In genomic region chr12:109545826-109546225, GRCh38 we compare ENCODE assay signal across 16 cellular contexts. TPM values are rescaled to one million over a fixed set of nuclear protein-coding genes. Genes with fewer than 3 reads are reported as not detected.
A peak's percentile ranks its signal among the peaks of the same experiment; 100 is the strongest.
DNase-seq lines count a peak whose midpoint lies in the region; ATAC-seq and TF ChIP-seq lines count a peak whose summit lies in the region.
"Had no signal": no experiment of that assay in that cellular context is flagged by ENCODE, and none has a peak within 500 bp of the region (broad histone marks: within the 10 kb centered on the region; RNA-seq: fewer than 3 reads in every experiment).

No MANE protein-coding gene starts in this region.

- intact Hi-C loops in natural killer cell (cut with micrococcal nuclease) = no loop called here

- peaks cover 26% of the 10 kb centered on the region for H3K27me3 ChIP-seq in foreskin keratinocyte
- H3K27me3 ChIP-seq in BE2C = no peaks in the 10 kb centered on the region

- H3K9me3 Mint-ChIP-seq in natural killer cell = no peaks in the 10 kb centered on the region
- no peaks in the 10 kb centered on the region for H3K9me3 Mint-ChIP-seq in natural killer cell treated with Interleukin-12 subunit alpha and Interleukin-12 subunit beta and Interleukin-15 and Interleukin-18, amount 100 ng/mL, for 72 hours
- H3K9me3 Mint-ChIP-seq in stimulated activated effector memory CD8-positive, alpha-beta T cell treated with anti-CD3 and anti-CD28 coated beads, Interleukin-12 subunit alpha, Interleukin-12 subunit beta, amount 100 ng/mL, for 72 hours = no peaks in the 10 kb centered on the region
- H3K9me3 Mint-ChIP-seq: CD8-positive, alpha-beta memory T cell had no signal

- no peak for TF ChIP-seq CTCF in natural killer cell (IDR thresholded peaks at IDR 0.05)
- TF ChIP-seq CTCF in foreskin keratinocyte (conservative IDR thresholded peaks at IDR 0.05) = no peak
- no peak for TF ChIP-seq CTCF in BE2C (IDR thresholded peaks at IDR 0.05; ENCODE audit: low read depth, low read length)

- no peaks in the 10 kb centered on the region for H3K36me3 Mint-ChIP-seq in natural killer cell
- no peaks in the 10 kb centered on the region for H3K36me3 Mint-ChIP-seq in natural killer cell treated with Interleukin-12 subunit alpha and Interleukin-12 subunit beta and Interleukin-15 and Interleukin-18, amount 100 ng/mL, for 72 hours
- no peaks in the 10 kb centered on the region for H3K36me3 Mint-ChIP-seq in T-helper 17 cell (ENCODE audit: low read depth)
- H3K36me3 Mint-ChIP-seq in stimulated activated effector memory CD8-positive, alpha-beta T cell treated with anti-CD3 and anti-CD28 coated beads, Interleukin-12 subunit alpha, Interleukin-12 subunit beta, amount 100 ng/mL, for 72 hours = no peaks in the 10 kb centered on the region

- H3K36me3 ChIP-seq in BE2C = no peaks in the 10 kb centered on the region

- H3K4me3 Mint-ChIP-seq in natural killer cell (peak overlapping the region; percentile 35), T-helper 17 cell (no peak overlapping the region)
- H3K4me3 Mint-ChIP-seq in natural killer cell treated with Interleukin-12 subunit alpha and Interleukin-12 subunit beta and Interleukin-15 and Interleukin-18, amount 100 ng/mL, for 72 hours = no peak overlapping the region
- no peak overlapping the region for H3K4me3 Mint-ChIP-seq in stimulated activated effector memory CD8-positive, alpha-beta T cell treated with anti-CD3 and anti-CD28 coated beads, Interleukin-12 subunit alpha, Interleukin-12 subunit beta, amount 100 ng/mL, for 72 hours

- H3K27ac Mint-ChIP-seq in natural killer cell (peak overlapping the region; percentile 87 to 88), T-helper 17 cell (peak overlapping the region; percentile 27)
- no peak overlapping the region for H3K27ac Mint-ChIP-seq in natural killer cell treated with Interleukin-12 subunit alpha and Interleukin-12 subunit beta and Interleukin-15 and Interleukin-18, amount 100 ng/mL, for 72 hours
- H3K27ac Mint-ChIP-seq in stimulated activated effector memory CD8-positive, alpha-beta T cell treated with anti-CD3 and anti-CD28 coated beads, Interleukin-12 subunit alpha, Interleukin-12 subunit beta, amount 100 ng/mL, for 72 hours = peak overlapping the region; percentile 89

- H3K4me3 ChIP-seq in BE2C (ENCODE audit: low read depth, low read length) = no peak overlapping the region
- H3K4me3 ChIP-seq: SK-N-MC had no signal

- H3K4me1 Mint-ChIP-seq in natural killer cell (peaks cover 67 to 74% of the 10 kb centered on the region in 2 donors), T-helper 17 cell (peaks cover 10% of the 10 kb centered on the region)
- peaks cover 33 to 47% of the 10 kb centered on the region in 2 donors for H3K4me1 Mint-ChIP-seq in natural killer cell treated with Interleukin-12 subunit alpha and Interleukin-12 subunit beta and Interleukin-15 and Interleukin-18, amount 100 ng/mL, for 72 hours (ENCODE audit: low read depth in 2 of 2)
- H3K4me1 Mint-ChIP-seq in stimulated activated effector memory CD8-positive, alpha-beta T cell treated with anti-CD3 and anti-CD28 coated beads, Interleukin-12 subunit alpha, Interleukin-12 subunit beta, amount 100 ng/mL, for 72 hours = peaks cover 37% of the 10 kb centered on the region

- DNase-seq in natural killer cell (no peak), T-helper 17 cell (no peak), foreskin keratinocyte (peak; percentile 17 to 48), BE2C (no peak), NCI-H2196 treated with DMSO at 0.1 percent for 48 hours (lab: John Stamatoyannopoulos, UW; ENCODE audit: unreplicated experiment) (no peak), iPS-NIHi7 (ENCODE audit: extremely low spot score) (no peak)
- DNase-seq in natural killer cell treated with Interleukin-12 subunit alpha and Interleukin-12 subunit beta and Interleukin-15 and Interleukin-18, amount 100 ng/mL, for 72 hours (ENCODE audit: low spot score) = no peak
- DNase-seq in stimulated activated effector memory CD8-positive, alpha-beta T cell treated with anti-CD3 and anti-CD28 coated beads, Interleukin-12 subunit alpha, Interleukin-12 subunit beta, amount 100 ng/mL, for 72 hours (ENCODE audit: low spot score in 2 of 2) = no peak
- DNase-seq: GOT3, NCI-H1417, NCI-H187, NCI-H345, NCI-H526 had no signal

- no peak overlapping the region for H3K27ac ChIP-seq in foreskin keratinocyte
- H3K27ac ChIP-seq: KMS-11, SK-N-MC had no signal

- peaks cover 0 to 3% of the 10 kb centered on the region in 2 donors for H3K27me3 Mint-ChIP-seq in natural killer cell (ENCODE audit: low read depth in 2 of 2)
- no peaks in the 10 kb centered on the region for H3K27me3 Mint-ChIP-seq in natural killer cell treated with Interleukin-12 subunit alpha and Interleukin-12 subunit beta and Interleukin-15 and Interleukin-18, amount 100 ng/mL, for 72 hours
- H3K27me3 Mint-ChIP-seq in T-helper 17 cell = peaks cover 34% of the 10 kb centered on the region

- H3K9me3 ChIP-seq in T-helper 17 cell (ENCODE audit: control insufficient read depth, low read length, poor library complexity, severe bottlenecking) (no peaks in the 10 kb centered on the region), BE2C (no peaks in the 10 kb centered on the region)

- peaks cover 19% of the 10 kb centered on the region for H3K4me1 ChIP-seq in foreskin keratinocyte
- H3K4me1 ChIP-seq in BE2C = no peaks in the 10 kb centered on the region; the same call in none of the 2 replicates

- ATAC-seq in natural killer cell (no peak), T-helper 17 cell (no peak), foreskin keratinocyte (peak; percentile 33)
- ATAC-seq in natural killer cell treated with Interleukin-12 subunit alpha and Interleukin-12 subunit beta and Interleukin-15 and Interleukin-18, amount 100 ng/mL, for 72 hours = no peak
- no peak for ATAC-seq in stimulated activated effector memory CD8-positive, alpha-beta T cell treated with anti-CD3 and anti-CD28 coated beads, Interleukin-12 subunit alpha, Interleukin-12 subunit beta, amount 100 ng/mL, for 72 hours

RNA-seq across cellular contexts. Expression of gene MMAB, which starts 27.5 kb away (rescaled TPM):
- total RNA-seq in natural killer cell (10 to 100 TPM; 17.1 to 18.3 (median 17.6) TPM), T-helper 17 cell (10 to 100 TPM in 1 of 2 donors, 1 to 10 TPM in 1; 8.0 to 12.1 TPM), foreskin keratinocyte (68.0 and 91.7 TPM in 2 replicates)
- total RNA-seq in natural killer cell treated with Interleukin-12 subunit alpha and Interleukin-12 subunit beta and Interleukin-15 and Interleukin-18, amount 100 ng/mL, for 72 hours = 10 to 100 TPM; 36.4 to 40.2 TPM
- 97.6 and 115 TPM in 2 replicates for polyA plus RNA-seq in foreskin keratinocyte
- polyA plus RNA-seq in BE2C (2012; ENCODE audit: insufficient read depth, insufficient read length, low read depth) = 29.5 TPM

RNA-seq across cellular contexts. Expression of gene MVK, which starts 27.8 kb away (rescaled TPM):
- total RNA-seq in natural killer cell = 10 to 100 TPM in 2 of 3 donors, 1 to 10 TPM in 1; 9.4 to 16.6 (median 16.2) TPM
- total RNA-seq in natural killer cell treated with Interleukin-12 subunit alpha and Interleukin-12 subunit beta and Interleukin-15 and Interleukin-18, amount 100 ng/mL, for 72 hours = 10 to 100 TPM; 23.1 to 27.5 TPM
- total RNA-seq in T-helper 17 cell = 10 to 100 TPM; 10.8 to 14.8 TPM
- total RNA-seq in foreskin keratinocyte = 52.2 and 55.9 TPM in 2 replicates
- 60.5 and 64.7 TPM in 2 replicates for polyA plus RNA-seq in foreskin keratinocyte
- polyA plus RNA-seq in BE2C (2012; ENCODE audit: insufficient read depth, insufficient read length, low read depth) = 38.3 TPM

Comparison
In these comparisons a context has a peak if more than half of its experiments do, and no peak if none do; other contexts are left out.
1. H3K27ac Mint-ChIP-seq: peak in natural killer cell (2 of 2), T-helper 17 cell (single experiment) and stimulated activated effector memory CD8-positive, alpha-beta T cell treated with anti-CD3 and anti-CD28 coated beads, Interleukin-12 subunit alpha, Interleukin-12 subunit beta, amount 100 ng/mL, for 72 hours (single experiment); none in natural killer cell treated with Interleukin-12 subunit alpha and Interleukin-12 subunit beta and Interleukin-15 and Interleukin-18, amount 100 ng/mL, for 72 hours (0 of 2).
2. DNase-seq: peak in foreskin keratinocyte (2 of 2); none in natural killer cell (single experiment), natural killer cell treated with Interleukin-12 subunit alpha and Interleukin-12 subunit beta and Interleukin-15 and Interleukin-18, amount 100 ng/mL, for 72 hours (single experiment), T-helper 17 cell (0 of 3), stimulated activated effector memory CD8-positive, alpha-beta T cell treated with anti-CD3 and anti-CD28 coated beads, Interleukin-12 subunit alpha, Interleukin-12 subunit beta, amount 100 ng/mL, for 72 hours (0 of 2), BE2C (single experiment), NCI-H2196 treated with DMSO at 0.1 percent for 48 hours (single experiment) and iPS-NIHi7 (single experiment).